In genomic region chr7:151741585-151741984, GRCh38 we compare ENCODE assay signal across 29 cellular contexts.
"Had no signal": no experiment of that assay in that cellular context is flagged by ENCODE, and none has a peak within 500 bp of the region (broad histone marks: within the 10 kb centered on the region; RNA-seq: fewer than 3 reads in every experiment).

No MANE protein-coding gene starts in this region.

- DNase-seq: stimulated activated CD4-positive, alpha-beta T cell treated with anti-CD3 and anti-CD28 coated beads, Interleukin-2, amount 100 ng/mL, for 48 hours; stimulated activated CD4-positive, alpha-beta T cell treated with anti-CD3 and anti-CD28 coated beads, Interleukin-4, amount 100 ng/mL, for 1 hour; stimulated activated CD4-positive, alpha-beta T cell treated with anti-CD3 and anti-CD28 coated beads, Interleukin-4, amount 100 ng/mL, for 24 hours; stimulated activated CD4-positive, alpha-beta T cell treated with anti-CD3 and anti-CD28 coated beads, Interleukin-4, amount 100 ng/mL, for 4 hours; stimulated activated CD8-positive, alpha-beta memory T cell treated with anti-CD3 and anti-CD28 coated beads, Interleukin-4, amount 100 ng/mL, for 48 hours; stimulated activated naive B cell treated with anti-CD40 and anti-IgM and Interleukin-4, amounts not matched to agents 10 μg/mL and 1 μg/mL and 100 μg/mL, for 72 hours; stimulated activated naive CD4-positive, alpha-beta T cell; stimulated activated naive CD4-positive, alpha-beta T cell treated with Interleukin-2 at 50 U/mL for 16 hours; stimulated activated naive CD8-positive, alpha-beta T cell treated with anti-CD3 and anti-CD28 coated beads, Interleukin-15, amount 100 ng/mL, for 72 hours; stimulated activated naive CD8-positive, alpha-beta T cell treated with anti-CD3 and anti-CD28 coated beads, Interleukin-15, Interleukin-2, amounts not matched to agents 100 U/mL and 50 U/mL, for 24 hours; stomach; substantia nigra; testis; thyroid gland; tibial artery; transverse colon; trophoblast cell; upper lobe of left lung; upper lobe of right lung; uterus had no signal

- H3K9me3 Mint-ChIP-seq: stimulated activated effector memory CD8-positive, alpha-beta T cell treated with anti-CD3 and anti-CD28 coated beads, Interleukin-12 subunit alpha, Interleukin-12 subunit beta, amount 100 ng/mL, for 72 hours; stimulated activated memory B cell treated with anti-CD40 and anti-IgM and Interleukin-4, amounts not matched to agents 10 μg/mL and 1 μg/mL and 100 μg/mL, for 72 hours; stimulated activated naive CD8-positive, alpha-beta T cell treated with anti-CD3 and anti-CD28 coated beads, Interleukin-15, amount 100 ng/mL, for 72 hours; stimulated activated naive CD8-positive, alpha-beta T cell treated with anti-CD3 and anti-CD28 coated beads, Interleukin-15, Interleukin-2, amounts not matched to agents 100 ng/mL and 50 ng/mL, for 24 hours; type B pancreatic cell had no signal

- H3K27ac ChIP-seq: stomach, suprapubic skin, testis, thoracic aorta, tibial artery, tibial nerve, transverse colon, upper lobe of left lung, upper lobe of right lung, uterus, vagina had no signal

- ATAC-seq: stimulated activated effector memory CD8-positive, alpha-beta T cell treated with anti-CD3 and anti-CD28 coated beads, Interleukin-12 subunit alpha, Interleukin-12 subunit beta, amount 100 ng/mL, for 72 hours; stimulated activated memory B cell treated with anti-CD40 and anti-IgM and Interleukin-4, amounts not matched to agents 10 μg/mL and 1 μg/mL and 100 μg/mL, for 72 hours; stimulated activated naive B cell treated with anti-CD40 and anti-IgM and Interleukin-4, amounts not matched to agents 10 μg/mL and 1 μg/mL and 100 μg/mL, for 72 hours; stimulated activated naive CD8-positive, alpha-beta T cell treated with anti-CD3 and anti-CD28 coated beads, Interleukin-15, amount 100 ng/mL, for 72 hours; stimulated activated naive CD8-positive, alpha-beta T cell treated with anti-CD3 and anti-CD28 coated beads, Interleukin-15, Interleukin-2, amounts not matched to agents 100 U/mL and 50 U/mL, for 24 hours; upper lobe of right lung had no signal

- H3K27me3 Mint-ChIP-seq: stimulated activated memory B cell treated with anti-CD40 and anti-IgM and Interleukin-4, amounts not matched to agents 10 μg/mL and 1 μg/mL and 100 μg/mL, for 72 hours; stimulated activated naive B cell treated with anti-CD40 and anti-IgM and Interleukin-4, amounts not matched to agents 10 μg/mL and 1 μg/mL and 100 μg/mL, for 72 hours; stimulated activated naive CD8-positive, alpha-beta T cell treated with anti-CD3 and anti-CD28 coated beads, Interleukin-15, amount 100 ng/mL, for 72 hours; stimulated activated naive CD8-positive, alpha-beta T cell treated with anti-CD3 and anti-CD28 coated beads, Interleukin-15, Interleukin-2, amounts not matched to agents 100 ng/mL and 50 ng/mL, for 24 hours; type B pancreatic cell had no signal

- H3K4me3 ChIP-seq: stomach, suprapubic skin, testis, thoracic aorta, thyroid gland, tibial artery, tibial nerve, transverse colon, upper lobe of left lung, upper lobe of right lung, uterus, vagina had no signal

- H3K9me3 ChIP-seq: stomach, suprapubic skin, testis, thoracic aorta, thyroid gland, tibial artery, tibial nerve, transverse colon, upper lobe of left lung, upper lobe of right lung, uterus, vagina had no signal

- H3K36me3 ChIP-seq: stomach, suprapubic skin, thoracic aorta, thyroid gland, tibial artery, tibial nerve, transverse colon, upper lobe of left lung, upper lobe of right lung, uterus, vagina had no signal

- H3K36me3 Mint-ChIP-seq: type B pancreatic cell had no signal

- FAIRE-seq: urothelium cell line had no signal

- H3K27me3 ChIP-seq: stomach, suprapubic skin, testis, thyroid gland, tibial artery, tibial nerve, transverse colon, upper lobe of left lung, upper lobe of right lung, uterus, vagina had no signal

- H3K27ac Mint-ChIP-seq: stimulated activated effector memory CD8-positive, alpha-beta T cell treated with anti-CD3 and anti-CD28 coated beads, Interleukin-12 subunit alpha, Interleukin-12 subunit beta, amount 100 ng/mL, for 72 hours; stimulated activated memory B cell treated with anti-CD40 and anti-IgM and Interleukin-4, amounts not matched to agents 10 μg/mL and 1 μg/mL and 100 μg/mL, for 72 hours; stimulated activated naive B cell treated with anti-CD40 and anti-IgM and Interleukin-4, amounts not matched to agents 10 μg/mL and 1 μg/mL and 100 μg/mL, for 72 hours; stimulated activated naive CD8-positive, alpha-beta T cell treated with anti-CD3 and anti-CD28 coated beads, Interleukin-15, amount 100 ng/mL, for 72 hours; stimulated activated naive CD8-positive, alpha-beta T cell treated with anti-CD3 and anti-CD28 coated beads, Interleukin-15, Interleukin-2, amounts not matched to agents 100 ng/mL and 50 ng/mL, for 24 hours; type B pancreatic cell had no signal

- H3K4me3 Mint-ChIP-seq: stimulated activated effector memory CD8-positive, alpha-beta T cell treated with anti-CD3 and anti-CD28 coated beads, Interleukin-12 subunit alpha, Interleukin-12 subunit beta, amount 100 ng/mL, for 72 hours; stimulated activated memory B cell treated with anti-CD40 and anti-IgM and Interleukin-4, amounts not matched to agents 10 μg/mL and 1 μg/mL and 100 μg/mL, for 72 hours; stimulated activated naive B cell treated with anti-CD40 and anti-IgM and Interleukin-4, amounts not matched to agents 10 μg/mL and 1 μg/mL and 100 μg/mL, for 72 hours; stimulated activated naive CD8-positive, alpha-beta T cell treated with anti-CD3 and anti-CD28 coated beads, Interleukin-15, Interleukin-2, amounts not matched to agents 100 ng/mL and 50 ng/mL, for 24 hours; type B pancreatic cell had no signal
